8 cellular contexts compared by ENCODE assay signal in the genomic region with DNA sequence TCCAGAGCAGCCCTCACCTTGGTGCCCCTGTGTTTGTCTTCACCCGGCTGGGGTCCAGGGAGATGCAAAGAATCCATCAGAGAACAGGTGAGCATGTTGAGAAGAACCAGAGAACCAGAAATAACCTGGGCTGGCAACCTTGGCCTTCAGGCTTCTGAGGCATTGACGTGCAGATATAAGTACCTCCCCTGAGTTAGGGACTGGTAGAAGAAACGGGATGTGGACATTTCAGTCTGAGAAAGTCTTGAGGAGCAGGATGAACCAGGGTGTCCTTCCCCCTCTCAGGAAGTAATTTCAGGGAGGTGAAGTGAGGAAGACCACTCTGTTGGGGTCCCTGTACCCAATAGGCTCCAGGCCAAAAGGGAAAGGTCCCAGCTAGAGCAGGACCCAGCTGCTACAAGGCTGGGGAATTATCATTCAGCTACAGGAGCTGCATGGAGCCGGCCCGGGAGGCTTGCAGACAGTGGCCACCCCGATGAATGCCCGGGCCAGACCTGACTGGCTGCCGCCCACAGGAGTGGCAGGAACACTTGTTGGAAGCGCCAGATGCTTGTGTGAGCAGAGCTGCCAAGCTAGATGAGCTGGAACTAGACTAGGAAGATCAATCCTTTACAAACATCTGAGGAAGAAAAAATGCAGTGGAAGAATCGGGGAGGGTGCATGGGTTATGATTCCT. TPM values are rescaled to one million over a fixed set of nuclear protein-coding genes. Genes with fewer than 3 reads are reported as not detected.
DNase-seq lines count a peak whose midpoint lies in the region; ATAC-seq and TF ChIP-seq lines count a peak whose summit lies in the region.

No MANE protein-coding gene starts in this region.

- H3K79me2 ChIP-seq in PC-3 (ENCODE audit: low read length) (peaks cover 31% of the 10 kb centered on the region), smooth muscle cell (ENCODE audit: low read depth) (peaks cover 29% of the 10 kb centered on the region)

- H3K9ac ChIP-seq in PC-3 (ENCODE audit: low read length) = no peak overlapping the region
- H3K9ac ChIP-seq in endodermal cell (ENCODE audit: extremely low read depth, low read length, poor library complexity, severe bottlenecking) = no peak overlapping the region
- H3K9ac ChIP-seq in smooth muscle cell (ENCODE audit: low read depth) = no peak overlapping the region

- H3K4me3 ChIP-seq in PC-3 (ENCODE audit: low read length) (no peak overlapping the region), endodermal cell (ENCODE audit: low read length) (no peak overlapping the region), smooth muscle cell (no peak overlapping the region)

- no peaks in the 10 kb centered on the region for H3K9me3 Mint-ChIP-seq in activated naive CD4-positive, alpha-beta T cell treated with anti-CD3 and anti-CD28 coated beads for 36 hours
- no peaks in the 10 kb centered on the region for H3K9me3 Mint-ChIP-seq in endodermal cell

- H4K20me1 ChIP-seq in PC-3 (ENCODE audit: low read length) = no peaks in the 10 kb centered on the region
- H4K20me1 ChIP-seq in smooth muscle cell (ENCODE audit: low read depth) = no peaks in the 10 kb centered on the region

- no peak overlapping the region for H3K27ac Mint-ChIP-seq in activated naive CD4-positive, alpha-beta T cell treated with anti-CD3 and anti-CD28 coated beads for 36 hours
- H3K27ac Mint-ChIP-seq in endodermal cell = no peak overlapping the region

- TF ChIP-seq CTCF in PC-3 (conservative IDR thresholded peaks at IDR 0.05; ENCODE audit: low read depth, low read length) (peak; percentile 6; the same call in 1 of the 2 replicates), endodermal cell (conservative IDR thresholded peaks at IDR 0.05) (no peak), smooth muscle cell (IDR thresholded peaks at IDR 0.05; ENCODE audit: borderline replicate concordance, insufficient read depth, poor library complexity, severe bottlenecking) (no peak)

- H3K4me1 ChIP-seq in PC-3 (ENCODE audit: insufficient read depth, low read length) = peaks cover 20% of the 10 kb centered on the region
- no peaks in the 10 kb centered on the region for H3K4me1 ChIP-seq in endodermal cell (ENCODE audit: control insufficient read depth, insufficient read depth, low read length)
- H3K4me1 ChIP-seq in smooth muscle cell (ENCODE audit: low read depth) = peaks cover 12% of the 10 kb centered on the region

- H3K4me2 ChIP-seq in PC-3 (ENCODE audit: low read length) (0 out of 2 replicates have a peak overlapping the region, but pooled peaks have one; percentile 73), smooth muscle cell (no peak overlapping the region)

- peaks cover 9% of the 10 kb centered on the region for H3F3A ChIP-seq in PC-3 (ENCODE audit: low read length, unreplicated experiment)
- H3F3A ChIP-seq in smooth muscle cell (ENCODE audit: low read depth) = peaks cover 13% of the 10 kb centered on the region

- H3K27me3 Mint-ChIP-seq in activated naive CD4-positive, alpha-beta T cell treated with anti-CD3 and anti-CD28 coated beads for 36 hours (ENCODE audit: low read depth) = no peaks in the 10 kb centered on the region
- H3K27me3 Mint-ChIP-seq in endodermal cell (ENCODE audit: insufficient read depth) = no peaks in the 10 kb centered on the region

- POLR2A ChIA-PET in PC-3 (lab: Charles Lee; ENCODE audit: unreplicated experiment) = no interaction called here

- ATAC-seq in PC-3 (no peak), HG03039 (IDR thresholded peaks at IDR 0.05; ENCODE audit: unreplicated experiment) (no peak), GM19328 (IDR thresholded peaks at IDR 0.05; ENCODE audit: unreplicated experiment) (no peak), GM18868 (IDR thresholded peaks at IDR 0.05; ENCODE audit: unreplicated experiment) (no peak)

- no peak for DNase-seq in activated naive CD4-positive, alpha-beta T cell treated with anti-CD3 and anti-CD28 coated beads for 36 hours
- DNase-seq in activated naive CD4-positive, alpha-beta T cell (lab: John Stamatoyannopoulos, UW) = no peak
- no peak for DNase-seq in PC-3
- DNase-seq in endodermal cell = no peak
- no peak for DNase-seq in smooth muscle cell (lab: John Stamatoyannopoulos, UW; ENCODE audit: unreplicated experiment)

- no peak overlapping the region for H3K27ac ChIP-seq in PC-3 (ENCODE audit: low read length)
- no peak overlapping the region for H3K27ac ChIP-seq in endodermal cell (ENCODE audit: low read depth, low read length)
- H3K27ac ChIP-seq in smooth muscle cell (ENCODE audit: low read depth) = peak overlapping the region; percentile 94

- H2AFZ ChIP-seq in PC-3 (ENCODE audit: low read length) (no peak overlapping the region), smooth muscle cell (ENCODE audit: low read depth) (no peak overlapping the region)

- H3K9me3 ChIP-seq in PC-3 (ENCODE audit: low read length) (no peaks in the 10 kb centered on the region), endodermal cell (ENCODE audit: control insufficient read depth, low read length) (no peaks in the 10 kb centered on the region), smooth muscle cell (replicated peaks; ENCODE audit: low read depth) (no peaks in the 10 kb centered on the region)

- H3K4me3 Mint-ChIP-seq in activated naive CD4-positive, alpha-beta T cell treated with anti-CD3 and anti-CD28 coated beads for 36 hours = peak overlapping the region; percentile 89
- peak overlapping the region; percentile 76 for H3K4me3 Mint-ChIP-seq in endodermal cell

- peaks cover 18% of the 10 kb centered on the region for H3K4me1 Mint-ChIP-seq in activated naive CD4-positive, alpha-beta T cell treated with anti-CD3 and anti-CD28 coated beads for 36 hours (ENCODE audit: low read depth)
- H3K4me1 Mint-ChIP-seq in endodermal cell = peaks cover 4% of the 10 kb centered on the region

- intact Hi-C loops in activated naive CD4-positive, alpha-beta T cell treated with anti-CD3 and anti-CD28 coated beads for 36 hours (cut with micrococcal nuclease) = no loop called here
- intact Hi-C loops in PC-3 (cut with micrococcal nuclease) = loop anchor here (2.0 kb wide), 1 partner anchor 22 kb away; a partner anchor contains a TSS

- H3K27me3 ChIP-seq in PC-3 (ENCODE audit: low read length) = no peaks in the 10 kb centered on the region
- no peaks in the 10 kb centered on the region for H3K27me3 ChIP-seq in endodermal cell (ENCODE audit: control insufficient read depth, insufficient read depth, low read length, poor library complexity, severe bottlenecking)
- no peaks in the 10 kb centered on the region for H3K27me3 ChIP-seq in smooth muscle cell (ENCODE audit: low read depth)

- H3K36me3 ChIP-seq in PC-3 (ENCODE audit: low read depth, low read length) = peaks cover 10% of the 10 kb centered on the region; the same call in 1 of the 2 replicates
- peaks cover 7% of the 10 kb centered on the region for H3K36me3 ChIP-seq in endodermal cell (ENCODE audit: control insufficient read depth, insufficient read depth, low read length)
- no peaks in the 10 kb centered on the region for H3K36me3 ChIP-seq in smooth muscle cell (ENCODE audit: low read depth)

- H3K9me2 ChIP-seq in PC-3 (replicated peaks; ENCODE audit: low read length) = no peaks in the 10 kb centered on the region

- CTCF ChIA-PET in activated naive CD4-positive, alpha-beta T cell treated with anti-CD3 and anti-CD28 coated beads for 36 hours (lab: Charles Lee) = interaction anchor here (1.4 kb wide), 1 partner anchor 64 kb away, joined by 6 read pairs; no protein-coding TSS in a partner anchor
- CTCF ChIA-PET in PC-3 (lab: Charles Lee) = interaction anchor here (1.0 kb wide), 1 partner anchor 22 kb away, joined by 3 read pairs; a partner anchor contains a TSS

- no TSS peak for BruUV-seq in PC-3 (replicated peaks; lab: Mats Ljungman, UMichigan)

- peaks cover 1% of the 10 kb centered on the region for H3K36me3 Mint-ChIP-seq in activated naive CD4-positive, alpha-beta T cell treated with anti-CD3 and anti-CD28 coated beads for 36 hours (ENCODE audit: low read depth)
- peaks cover 10% of the 10 kb centered on the region for H3K36me3 Mint-ChIP-seq in endodermal cell (ENCODE audit: low read depth)

- 91 to 99% methylated on average over 9 to 10 of the region's 10 CpGs for WGBS in endodermal cell (ENCODE audit: insufficient coverage in 1 of 2, insufficient read length in 1 of 2), 2 experiments
- WGBS in smooth muscle cell (ENCODE audit: low lambda C conversion rate) = 95% methylated on average over 10 of the region's 10 CpGs

RNA-seq across cellular contexts. Expression of a gene that starts 1.7 kb away (rescaled TPM):
- 100 to 1,000 TPM; 108 TPM for total RNA-seq in activated naive CD4-positive, alpha-beta T cell treated with anti-CD3 and anti-CD28 coated beads for 36 hours
- total RNA-seq in PC-3 (2014; rRNA removed) = 823 and 1,067 TPM in 2 replicates
- 100 to 1,000 TPM; 159 to 162 TPM for total RNA-seq in endodermal cell
- 82.4 TPM for polyA plus RNA-seq in endodermal cell (2013, experiment 1 of 2)
- polyA plus RNA-seq in endodermal cell (2013, experiment 2 of 2) = 74.8 TPM
- total RNA-seq in smooth muscle cell = 60.1 and 81.8 TPM in 2 replicates
- 214 and 245 TPM in 2 replicates for polyA plus RNA-seq in smooth muscle cell

RNA-seq across cellular contexts. Expression of a gene that starts 18.3 kb away (rescaled TPM):
- total RNA-seq in activated naive CD4-positive, alpha-beta T cell treated with anti-CD3 and anti-CD28 coated beads for 36 hours = under 1 TPM; 0.54 to 0.57 TPM
- total RNA-seq in PC-3 (2014; rRNA removed) (25.3 and 29.0 TPM in 2 replicates), endodermal cell (10 to 100 TPM; 28.3 to 29.2 TPM), smooth muscle cell (240 and 266 TPM in 2 replicates)
- 144 TPM for polyA plus RNA-seq in endodermal cell (2013, experiment 1 of 2)
- 128 TPM for polyA plus RNA-seq in endodermal cell (2013, experiment 2 of 2)
- polyA plus RNA-seq in smooth muscle cell = 473 and 597 TPM in 2 replicates

RNA-seq across cellular contexts. Expression of a gene that starts 22.4 kb away (rescaled TPM):
- 100 to 1,000 TPM in 1 of 2 experiments, 10 to 100 TPM in 1; 97.7 to 108 TPM for total RNA-seq in activated naive CD4-positive, alpha-beta T cell treated with anti-CD3 and anti-CD28 coated beads for 36 hours
- total RNA-seq in PC-3 (2014; rRNA removed) (356 and 385 TPM in 2 replicates), endodermal cell (100 to 1,000 TPM; 187 to 244 TPM), smooth muscle cell (172 and 180 TPM in 2 replicates)
- 255 TPM for polyA plus RNA-seq in endodermal cell (2013, experiment 1 of 2)
- polyA plus RNA-seq in endodermal cell (2013, experiment 2 of 2) = 217 TPM
- polyA plus RNA-seq in smooth muscle cell = 144 and 226 TPM in 2 replicates

RNA-seq across cellular contexts. Expression of a gene that starts 27.5 kb away (rescaled TPM):
- total RNA-seq in activated naive CD4-positive, alpha-beta T cell treated with anti-CD3 and anti-CD28 coated beads for 36 hours = 10 to 100 TPM; 33.4 to 35.0 TPM
- 626 and 813 TPM in 2 replicates for total RNA-seq in PC-3 (2014; rRNA removed)
- 10 to 100 TPM; 71.9 to 73.3 TPM for total RNA-seq in endodermal cell
- 56.7 TPM for polyA plus RNA-seq in endodermal cell (2013, experiment 1 of 2)
- 48.1 TPM for polyA plus RNA-seq in endodermal cell (2013, experiment 2 of 2)
- 28.5 and 37.8 TPM in 2 replicates for total RNA-seq in smooth muscle cell
- 28.7 and 43.5 TPM in 2 replicates for polyA plus RNA-seq in smooth muscle cell

RNA-seq across cellular contexts. Expression of a gene that starts 30.4 kb away (rescaled TPM):
- 100 to 1,000 TPM; 103 to 107 TPM for total RNA-seq in activated naive CD4-positive, alpha-beta T cell treated with anti-CD3 and anti-CD28 coated beads for 36 hours
- total RNA-seq in PC-3 (2014; rRNA removed) (439 and 506 TPM in 2 replicates), endodermal cell (100 to 1,000 TPM; 109 to 129 TPM), smooth muscle cell (99.0 and 99.6 TPM in 2 replicates)
- polyA plus RNA-seq in endodermal cell (2013, experiment 1 of 2) = 104 TPM
- polyA plus RNA-seq in endodermal cell (2013, experiment 2 of 2) = 98.2 TPM
- 147 and 161 TPM in 2 replicates for polyA plus RNA-seq in smooth muscle cell

Comparison
In these comparisons a context has a peak if more than half of its experiments do, and no peak if none do; other contexts are left out.
1. RNA of a gene that starts 18.3 kb away (total RNA-seq): 240 to 266 TPM in smooth muscle cell, 28.3 to 29.2 TPM in endodermal cell and 25.3 to 29.0 TPM in PC-3; 0.54 to 0.57 TPM in activated naive CD4-positive, alpha-beta T cell treated with anti-CD3 and anti-CD28 coated beads for 36 hours; every median in the first group is over 10 times any median in the second.